ENCODE assay signal across 1 cellular context in the genomic region with DNA sequence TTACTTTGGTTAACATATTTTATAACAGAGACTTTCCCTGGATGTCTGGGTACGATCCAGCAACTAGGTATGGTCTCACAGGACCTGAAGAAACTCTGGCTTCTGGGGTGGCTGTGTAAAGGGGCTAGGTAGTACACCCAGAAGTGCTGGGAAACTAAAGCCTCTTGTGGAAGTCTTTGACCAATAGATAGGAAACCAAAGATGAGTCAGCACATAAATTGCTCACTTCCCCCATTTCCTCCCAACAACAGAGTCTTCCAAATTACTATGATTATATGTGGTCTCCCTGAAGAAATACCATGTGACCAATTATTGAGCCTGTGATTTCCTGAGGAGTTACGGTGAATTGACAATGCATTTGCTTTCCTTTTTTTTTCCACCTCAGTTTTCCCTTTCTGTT.
TF ChIP-seq lines count a peak whose summit lies in the region.

No MANE protein-coding gene starts in this region.

TF ChIP-seq in K562, 482 proteins besides CTCF, POLR2A, EP300 and RAD21 (continued from another document and continues in another):
- TF ChIP-seq HBP1 (CRISPR knock-in tag; IDR thresholded peaks at IDR 0.05) (no peak), OTX1 (CRISPR knock-in tag; IDR thresholded peaks at IDR 0.05) (no peak), CBFA2T2 (conservative IDR thresholded peaks at IDR 0.05) (0 out of 2 replicates have a peak, but pooled peaks have one; percentile 16), MAFK (IDR thresholded peaks at IDR 0.05; ENCODE audit: low read length) (peak; percentile 96), RFX5 (IDR thresholded peaks at IDR 0.05; ENCODE audit: low read depth, low read length) (no peak), DMBX1 (CRISPR knock-in tag; IDR thresholded peaks at IDR 0.05; ENCODE audit: borderline replicate concordance) (no peak), MED1 (CRISPR knock-in tag; IDR thresholded peaks at IDR 0.05; ENCODE audit: borderline replicate concordance) (no peak), SMAD4 (CRISPR knock-in tag; conservative IDR thresholded peaks at IDR 0.05) (no peak), NR2C1 (IDR thresholded peaks at IDR 0.05) (no peak), NR2C1 (tag; IDR thresholded peaks at IDR 0.05) (no peak), MEF2A (IDR thresholded peaks at IDR 0.05; ENCODE audit: control insufficient read depth, low read depth, low read length) (no peak), FOXP1 (CRISPR knock-in tag; IDR thresholded peaks at IDR 0.05) (no peak), EP400 (IDR thresholded peaks at IDR 0.05) (no peak), ZFP36 (IDR thresholded peaks at IDR 0.05; ENCODE audit: low read depth, low read length, partially characterized antibody) (no peak), SMARCA4 (IDR thresholded peaks at IDR 0.05) (peak; percentile 81), MYC (IDR thresholded peaks at IDR 0.05; ENCODE audit: low read depth, low read length) (no peak), MYC (CRISPR knock-in tag; IDR thresholded peaks at IDR 0.05; ENCODE audit: borderline replicate concordance, low read depth) (no peak), ZNF699 (CRISPR knock-in tag; IDR thresholded peaks at IDR 0.05; ENCODE audit: insufficient replicate concordance) (no peak), YY1 (IDR thresholded peaks at IDR 0.05; ENCODE audit: borderline replicate concordance in 1 of 3, control insufficient read depth in 1 of 3, extremely low read depth in 1 of 3, insufficient read depth in 3 of 3, insufficient read length in 1 of 3, insufficient replicate concordance in 2 of 3, low read depth in 1 of 3, low read length in 2 of 3) (no peak), ZNF175 (CRISPR knock-in tag; IDR thresholded peaks at IDR 0.05; ENCODE audit: low read depth) (no peak), EZH2 (IDR thresholded peaks at IDR 0.05; ENCODE audit: borderline replicate concordance, low read depth, low read length) (no peak), SPI1 (IDR thresholded peaks at IDR 0.05; ENCODE audit: borderline replicate concordance, low read depth, low read length) (peak; percentile 83), VEZF1 (CRISPR knock-in tag; IDR thresholded peaks at IDR 0.05) (0 out of 2 replicates have a peak, but pooled peaks have one; percentile 27), JUN (IDR thresholded peaks at IDR 0.05; ENCODE audit: borderline replicate concordance, low read depth, low read length) (peak; percentile 60; the same call in 1 of the 2 replicates), JUN (CRISPR knock-in tag; IDR thresholded peaks at IDR 0.05; ENCODE audit: borderline replicate concordance) (no peak), ZNF77 (CRISPR knock-in tag; IDR thresholded peaks at IDR 0.05) (no peak), FOSL1 (tag; conservative IDR thresholded peaks at IDR 0.05) (peak; percentile 87), ZNF644 (tag; IDR thresholded peaks at IDR 0.05; ENCODE audit: low read depth) (no peak), MTA2 (IDR thresholded peaks at IDR 0.05; ENCODE audit: low read depth) (no peak), SMARCE1 (IDR thresholded peaks at IDR 0.05) (peak; percentile 76), ZNF449 (CRISPR knock-in tag; IDR thresholded peaks at IDR 0.05) (no peak), POLR2B (IDR thresholded peaks at IDR 0.05; ENCODE audit: low read depth, partially characterized antibody) (no peak), PHF20 (IDR thresholded peaks at IDR 0.05; ENCODE audit: partially characterized antibody) (no peak), CREB1 (IDR thresholded peaks at IDR 0.05) (no peak), CREB1 (CRISPR knock-in tag; IDR thresholded peaks at IDR 0.05) (no peak), ZNF133 (CRISPR knock-in tag; IDR thresholded peaks at IDR 0.05) (no peak), ZNF318 (IDR thresholded peaks at IDR 0.05; ENCODE audit: borderline replicate concordance in 1 of 2, low read depth in 1 of 2) (no peak), ELK1 (CRISPR knock-in tag; IDR thresholded peaks at IDR 0.05) (no peak), NFATC3 (IDR thresholded peaks at IDR 0.05) (no peak), MAFG (tag; conservative IDR thresholded peaks at IDR 0.05) (peak; percentile 98)
- TF ChIP-seq, protein P1, sequence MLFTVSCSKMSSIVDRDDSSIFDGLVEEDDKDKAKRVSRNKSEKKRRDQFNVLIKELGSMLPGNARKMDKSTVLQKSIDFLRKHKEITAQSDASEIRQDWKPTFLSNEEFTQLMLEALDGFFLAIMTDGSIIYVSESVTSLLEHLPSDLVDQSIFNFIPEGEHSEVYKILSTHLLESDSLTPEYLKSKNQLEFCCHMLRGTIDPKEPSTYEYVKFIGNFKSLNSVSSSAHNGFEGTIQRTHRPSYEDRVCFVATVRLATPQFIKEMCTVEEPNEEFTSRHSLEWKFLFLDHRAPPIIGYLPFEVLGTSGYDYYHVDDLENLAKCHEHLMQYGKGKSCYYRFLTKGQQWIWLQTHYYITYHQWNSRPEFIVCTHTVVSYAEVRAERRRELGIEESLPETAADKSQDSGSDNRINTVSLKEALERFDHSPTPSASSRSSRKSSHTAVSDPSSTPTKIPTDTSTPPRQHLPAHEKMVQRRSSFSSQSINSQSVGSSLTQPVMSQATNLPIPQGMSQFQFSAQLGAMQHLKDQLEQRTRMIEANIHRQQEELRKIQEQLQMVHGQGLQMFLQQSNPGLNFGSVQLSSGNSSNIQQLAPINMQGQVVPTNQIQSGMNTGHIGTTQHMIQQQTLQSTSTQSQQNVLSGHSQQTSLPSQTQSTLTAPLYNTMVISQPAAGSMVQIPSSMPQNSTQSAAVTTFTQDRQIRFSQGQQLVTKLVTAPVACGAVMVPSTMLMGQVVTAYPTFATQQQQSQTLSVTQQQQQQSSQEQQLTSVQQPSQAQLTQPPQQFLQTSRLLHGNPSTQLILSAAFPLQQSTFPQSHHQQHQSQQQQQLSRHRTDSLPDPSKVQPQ (CRISPR knock-in tag; IDR thresholded peaks at IDR 0.05; ENCODE audit: borderline replicate concordance): no peak
- TF ChIP-seq, protein P2, sequence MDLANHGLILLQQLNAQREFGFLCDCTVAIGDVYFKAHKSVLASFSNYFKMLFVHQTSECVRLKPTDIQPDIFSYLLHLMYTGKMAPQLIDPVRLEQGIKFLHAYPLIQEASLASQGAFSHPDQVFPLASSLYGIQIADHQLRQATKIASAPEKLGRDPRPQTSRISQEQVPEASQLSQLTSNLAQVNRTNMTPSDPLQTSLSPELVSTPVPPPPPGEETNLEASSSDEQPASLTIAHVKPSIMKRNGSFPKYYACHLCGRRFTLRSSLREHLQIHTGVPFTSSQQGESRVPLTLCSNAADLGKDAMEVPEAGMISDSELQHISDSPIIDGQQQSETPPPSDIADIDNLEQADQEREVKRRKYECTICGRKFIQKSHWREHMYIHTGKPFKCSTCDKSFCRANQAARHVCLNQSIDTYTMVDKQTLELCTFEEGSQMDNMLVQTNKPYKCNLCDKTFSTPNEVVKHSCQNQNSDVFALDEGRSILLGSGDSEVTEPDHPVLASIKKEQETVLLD (IDR thresholded peaks at IDR 0.05): no peak
- TF ChIP-seq, protein P3, sequence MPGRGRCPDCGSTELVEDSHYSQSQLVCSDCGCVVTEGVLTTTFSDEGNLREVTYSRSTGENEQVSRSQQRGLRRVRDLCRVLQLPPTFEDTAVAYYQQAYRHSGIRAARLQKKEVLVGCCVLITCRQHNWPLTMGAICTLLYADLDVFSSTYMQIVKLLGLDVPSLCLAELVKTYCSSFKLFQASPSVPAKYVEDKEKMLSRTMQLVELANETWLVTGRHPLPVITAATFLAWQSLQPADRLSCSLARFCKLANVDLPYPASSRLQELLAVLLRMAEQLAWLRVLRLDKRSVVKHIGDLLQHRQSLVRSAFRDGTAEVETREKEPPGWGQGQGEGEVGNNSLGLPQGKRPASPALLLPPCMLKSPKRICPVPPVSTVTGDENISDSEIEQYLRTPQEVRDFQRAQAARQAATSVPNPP (IDR thresholded peaks at IDR 0.05; ENCODE audit: borderline replicate concordance, insufficient read depth, insufficient read length): no peak
